ENCODE assay signal across 14 cellular contexts in genomic region chr10:58590924-58591323, GRCh38.
"Had no signal": no experiment of that assay in that cellular context is flagged by ENCODE, and none has a peak within 500 bp of the region (broad histone marks: within the 10 kb centered on the region; RNA-seq: fewer than 3 reads in every experiment).

No MANE protein-coding gene starts in this region.

- H3K36me3 ChIP-seq: pancreas, thoracic aorta had no signal

- H3K4me1 Mint-ChIP-seq: stimulated activated naive CD8-positive, alpha-beta T cell treated with anti-CD3 and anti-CD28 coated beads, Interleukin-15, amount 100 ng/mL, for 72 hours had no signal

- H3K4me3 Mint-ChIP-seq: activated CD8-positive, alpha-beta T cell treated with anti-CD3 and anti-CD28 coated beads for 36 hours; activated T-helper 1 cell treated with anti-CD3 and anti-CD28 coated beads, Interleukin-12 subunit alpha, Interleukin-12 subunit beta, Interleukin-2, Interleukin-4 antibody, amounts not matched to agents 30 ng/mL and 10 ng/mL and 1 ng/mL, durations not matched to agents 14 hours and 24 hours and 36 hours; immature natural killer cell; stimulated activated naive CD8-positive, alpha-beta T cell treated with anti-CD3 and anti-CD28 coated beads, Interleukin-15, amount 100 ng/mL, for 72 hours had no signal

- DNase-seq: activated CD4-positive, alpha-beta T cell treated with anti-CD3 and anti-CD28 coated beads for 4 hours; activated CD8-positive, alpha-beta memory T cell treated with anti-CD3 and anti-CD28 coated beads, Interleukin-2, amount 50 U/mL, for 4 hours; activated CD8-positive, alpha-beta T cell treated with anti-CD3 and anti-CD28 coated beads for 36 hours; activated naive CD4-positive, alpha-beta T cell; immature natural killer cell; left cardiac atrium; pancreas; stimulated activated CD4-positive, alpha-beta T cell treated with anti-CD3 and anti-CD28 coated beads, Interleukin-4, amount 100 ng/mL, for 4 hours; stimulated activated naive CD8-positive, alpha-beta T cell treated with anti-CD3 and anti-CD28 coated beads, Interleukin-15, amount 100 ng/mL, for 72 hours; T-helper 9 cell had no signal

- H3K36me3 Mint-ChIP-seq: immature natural killer cell had no signal

- H3K9me3 ChIP-seq: pancreas, thoracic aorta had no signal

- H3K4me3 ChIP-seq: pancreas had no signal

- H3K27ac ChIP-seq: pancreas, VCaP had no signal

- H3K4me1 ChIP-seq: pancreas had no signal

- FAIRE-seq: pancreas, urothelium cell line had no signal

- H3K27me3 Mint-ChIP-seq: stimulated activated naive CD8-positive, alpha-beta T cell treated with anti-CD3 and anti-CD28 coated beads, Interleukin-15, amount 100 ng/mL, for 72 hours had no signal

- H3K9me3 Mint-ChIP-seq: activated CD8-positive, alpha-beta T cell treated with anti-CD3 and anti-CD28 coated beads for 36 hours; activated T-helper 1 cell treated with anti-CD3 and anti-CD28 coated beads, Interleukin-12 subunit alpha, Interleukin-12 subunit beta, Interleukin-2, Interleukin-4 antibody, amounts not matched to agents 30 ng/mL and 10 ng/mL and 1 ng/mL, durations not matched to agents 14 hours and 24 hours and 36 hours; stimulated activated naive CD8-positive, alpha-beta T cell treated with anti-CD3 and anti-CD28 coated beads, Interleukin-15, amount 100 ng/mL, for 72 hours had no signal

- H3K27me3 ChIP-seq: pancreas had no signal

- H3K27ac Mint-ChIP-seq: activated CD8-positive, alpha-beta T cell treated with anti-CD3 and anti-CD28 coated beads for 36 hours; activated T-helper 1 cell treated with anti-CD3 and anti-CD28 coated beads, Interleukin-12 subunit alpha, Interleukin-12 subunit beta, Interleukin-2, Interleukin-4 antibody, amounts not matched to agents 30 ng/mL and 10 ng/mL and 1 ng/mL, durations not matched to agents 14 hours and 24 hours and 36 hours; immature natural killer cell; stimulated activated naive CD8-positive, alpha-beta T cell treated with anti-CD3 and anti-CD28 coated beads, Interleukin-15, amount 100 ng/mL, for 72 hours had no signal

- ATAC-seq: activated CD8-positive, alpha-beta T cell treated with anti-CD3 and anti-CD28 coated beads for 36 hours; stimulated activated naive CD8-positive, alpha-beta T cell treated with anti-CD3 and anti-CD28 coated beads, Interleukin-15, amount 100 ng/mL, for 72 hours had no signal
